7 cellular contexts compared by ENCODE assay signal in the genomic region with DNA sequence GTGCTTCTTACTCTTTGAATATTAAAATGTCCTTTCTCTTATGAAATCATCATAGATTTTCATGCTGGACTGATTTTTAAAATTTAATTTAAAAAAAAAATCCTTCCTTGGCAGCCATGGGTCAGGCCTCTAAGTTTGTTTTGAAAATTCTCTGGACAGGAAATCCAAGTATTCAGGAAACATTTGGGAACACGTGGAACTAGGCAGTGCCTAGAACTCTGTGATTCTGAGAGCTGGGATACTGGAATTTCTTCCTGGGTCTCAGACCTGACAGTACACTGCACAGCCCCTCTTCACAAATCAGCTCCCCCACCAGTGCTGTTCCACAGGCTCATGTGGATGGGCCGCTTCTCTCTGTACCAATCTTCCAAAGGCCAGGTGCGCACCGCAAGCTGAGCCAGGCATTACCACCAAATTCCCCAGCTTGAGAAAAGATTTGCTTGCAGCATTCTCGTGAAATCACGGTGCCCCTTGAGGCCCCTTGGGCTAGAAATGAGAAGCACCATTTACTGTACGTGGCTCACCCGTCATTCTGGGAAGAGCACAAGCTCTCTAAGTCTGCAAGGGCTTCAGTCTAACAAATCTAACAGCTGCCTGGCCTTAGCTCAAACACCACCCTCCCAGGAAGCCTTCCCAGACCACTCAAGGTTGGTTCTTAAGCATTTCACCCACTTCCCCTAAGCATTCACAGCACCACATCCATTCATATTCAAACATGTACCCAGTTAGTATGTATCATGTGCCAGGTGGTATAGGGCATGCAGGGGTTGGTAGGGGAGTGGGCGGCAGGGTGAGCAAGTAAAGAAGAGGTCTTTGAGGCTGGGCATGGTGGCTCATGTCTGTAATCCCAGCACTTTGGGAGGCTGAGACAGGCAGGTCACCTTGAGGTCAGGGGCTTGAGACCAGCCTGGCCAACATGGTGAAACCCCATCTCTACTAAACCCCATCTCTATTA. TPM values are rescaled to one million over a fixed set of nuclear protein-coding genes. Genes with fewer than 3 reads are reported as not detected.
DNase-seq lines count a peak whose midpoint lies in the region; ATAC-seq and TF ChIP-seq lines count a peak whose summit lies in the region.

No MANE protein-coding gene starts in this region.

- H2AFZ ChIP-seq in OCI-LY3 (ENCODE audit: low read depth, low read length) = no peak overlapping the region

- peak overlapping the region; percentile 96 for H3K27ac Mint-ChIP-seq in stimulated activated naive B cell treated with anti-CD40 and anti-IgM and Interleukin-4, amounts not matched to agents 10 μg/mL and 1 μg/mL and 100 μg/mL, for 72 hours

- H3K27me3 ChIP-seq in OCI-LY3 (ENCODE audit: low read depth, low read length) (no peaks in the 10 kb centered on the region), left ventricle myocardium inferior (ENCODE audit: low read depth) (no peaks in the 10 kb centered on the region)

- no peak for TF ChIP-seq CTCF in OCI-LY3 (IDR thresholded peaks at IDR 0.05; ENCODE audit: low read depth, low read length)
- no peak for TF ChIP-seq CTCF in left ventricle myocardium inferior (IDR thresholded peaks at IDR 0.05; ENCODE audit: borderline replicate concordance)

- intact Hi-C loops in left ventricle myocardium inferior (cut with micrococcal nuclease) = no loop called here

- peak overlapping the region; percentile 79 for H3K4me2 ChIP-seq in OCI-LY3 (ENCODE audit: low read length)

- H3K4me3 Mint-ChIP-seq in stimulated activated naive B cell treated with anti-CD40 and anti-IgM and Interleukin-4, amounts not matched to agents 10 μg/mL and 1 μg/mL and 100 μg/mL, for 72 hours = peak overlapping the region; percentile 72 to 78

- peaks cover 3% of the 10 kb centered on the region; the same call in 1 of the 2 replicates for H4K20me1 ChIP-seq in OCI-LY3 (ENCODE audit: insufficient read depth, low read length)

- H3K9me3 Mint-ChIP-seq in stimulated activated naive B cell treated with anti-CD40 and anti-IgM and Interleukin-4, amounts not matched to agents 10 μg/mL and 1 μg/mL and 100 μg/mL, for 72 hours = no peaks in the 10 kb centered on the region

- H3K4me1 ChIP-seq in OCI-LY3 (ENCODE audit: low read length) (peaks cover 99% of the 10 kb centered on the region), left ventricle myocardium inferior (peaks cover 100% of the 10 kb centered on the region)

- peak; percentile 30 for ATAC-seq in GM19463 (IDR thresholded peaks at IDR 0.05; ENCODE audit: unreplicated experiment)
- ATAC-seq in stimulated activated naive B cell treated with anti-CD40 and anti-IgM and Interleukin-4, amounts not matched to agents 10 μg/mL and 1 μg/mL and 100 μg/mL, for 72 hours (replicated peaks) = peak; percentile 73 to 78

- H3K36me3 ChIP-seq in OCI-LY3 (replicated peaks; ENCODE audit: low read depth, low read length) (peaks cover 2% of the 10 kb centered on the region), left ventricle myocardium inferior (no peaks in the 10 kb centered on the region)

- H3K27me3 Mint-ChIP-seq in stimulated activated naive B cell treated with anti-CD40 and anti-IgM and Interleukin-4, amounts not matched to agents 10 μg/mL and 1 μg/mL and 100 μg/mL, for 72 hours = no peaks in the 10 kb centered on the region

- H3K79me2 ChIP-seq in OCI-LY3 (ENCODE audit: low read length) = peaks cover 100% of the 10 kb centered on the region

- no peaks in the 10 kb centered on the region for H3K9me3 ChIP-seq in OCI-LY3 (ENCODE audit: insufficient read depth, low read length)
- H3K9me3 ChIP-seq in left ventricle myocardium inferior (replicated peaks) = no peaks in the 10 kb centered on the region

- H3K4me3 ChIP-seq in OCI-LY3 (ENCODE audit: low read length) (peak overlapping the region; percentile 51), left ventricle myocardium inferior (peak overlapping the region; percentile 29)

- H3K27ac ChIP-seq in OCI-LY3 (ENCODE audit: low read length) (peak overlapping the region; percentile 95), left ventricle myocardium inferior (replicated peaks) (peak overlapping the region; percentile 87)

- peak overlapping the region; percentile 62 for H3K9ac ChIP-seq in OCI-LY3 (ENCODE audit: low read length)

- H3K36me3 Mint-ChIP-seq in stimulated activated naive B cell treated with anti-CD40 and anti-IgM and Interleukin-4, amounts not matched to agents 10 μg/mL and 1 μg/mL and 100 μg/mL, for 72 hours = peaks cover 18 to 53% of the 10 kb centered on the region in 2 donors

- H3K4me1 Mint-ChIP-seq in stimulated activated naive B cell treated with anti-CD40 and anti-IgM and Interleukin-4, amounts not matched to agents 10 μg/mL and 1 μg/mL and 100 μg/mL, for 72 hours = peaks cover 69 to 99% of the 10 kb centered on the region in 2 donors

- DNase-seq in left ventricle myocardium inferior = no peak
- peak; percentile 72 for DNase-seq in stimulated activated naive B cell treated with anti-CD40 and anti-IgM and Interleukin-4, amounts not matched to agents 10 μg/mL and 1 μg/mL and 100 μg/mL, for 72 hours
- no peak for DNase-seq in NCI-H1048 (lab: John Stamatoyannopoulos, UW)
- no peak for DNase-seq in AML-193 (lab: John Stamatoyannopoulos, UW)
- no peak for DNase-seq in EL

RNA-seq across cellular contexts. Expression of a gene that starts 26.5 kb away (rescaled TPM):
- total RNA-seq in left ventricle myocardium inferior = 37.1 TPM
